Comparison of ENCODE assay signal across 26 cellular contexts in the genomic region with DNA sequence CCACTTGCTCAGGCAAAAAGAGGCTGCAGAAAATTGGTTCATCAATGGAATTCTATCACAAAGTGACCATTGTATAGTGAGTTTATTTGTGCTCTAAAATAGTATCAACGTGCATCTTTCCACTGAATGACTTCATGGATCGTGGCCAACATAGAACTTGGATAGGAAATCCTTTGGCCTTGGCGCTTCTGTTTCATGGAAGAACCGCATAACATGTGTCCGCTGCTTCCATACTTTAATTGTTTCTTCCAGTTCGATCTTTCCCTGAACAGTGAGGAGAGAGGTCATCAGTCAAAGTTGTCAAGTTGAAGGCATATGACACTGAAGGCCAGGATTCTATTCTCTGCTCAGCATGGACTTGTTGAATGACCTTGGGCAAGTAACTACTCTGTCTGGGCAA. TPM values are rescaled to one million over a fixed set of nuclear protein-coding genes. Genes with fewer than 3 reads are reported as not detected.
DNase-seq lines count a peak whose midpoint lies in the region; ATAC-seq and TF ChIP-seq lines count a peak whose summit lies in the region.
"Had no signal": no experiment of that assay in that cellular context is flagged by ENCODE, and none has a peak within 500 bp of the region (broad histone marks: within the 10 kb centered on the region; RNA-seq: fewer than 3 reads in every experiment).

No MANE protein-coding gene starts in this region.

- intact Hi-C loops in activated CD4-positive, alpha-beta T cell treated with anti-CD3 and anti-CD28 coated beads, Interleukin-2, amount 10 ng/mL, durations not matched to agents 24 days and 14 days (cut with micrococcal nuclease) = no loop called here
- intact Hi-C loops in left ventricle myocardium inferior (cut with micrococcal nuclease) (no loop called here), left cardiac atrium (cut with DNase I) (no loop called here), spleen (cut with DNase I; ENCODE audit: low total_unique reads) (no loop called here)

- H3K9me3 ChIP-seq in left ventricle myocardium inferior (replicated peaks) = no peaks in the 10 kb centered on the region
- H3K9me3 ChIP-seq in spleen = no peaks in the 10 kb centered on the region
- H3K9me3 ChIP-seq in gastroesophageal sphincter = no peaks in the 10 kb centered on the region

- no peak overlapping the region for H3K4me3 Mint-ChIP-seq in activated CD4-positive, alpha-beta T cell treated with anti-CD3 and anti-CD28 coated beads, Interleukin-2, amount 10 ng/mL, durations not matched to agents 24 days and 14 days
- H3K4me3 Mint-ChIP-seq: GM23338 had no signal

- peaks cover 56% of the 10 kb centered on the region for H3K36me3 Mint-ChIP-seq in activated CD4-positive, alpha-beta T cell treated with anti-CD3 and anti-CD28 coated beads, Interleukin-2, amount 10 ng/mL, durations not matched to agents 24 days and 14 days (ENCODE audit: low read depth)

- H3K4me1 ChIP-seq in left ventricle myocardium inferior = peaks cover 88% of the 10 kb centered on the region
- H3K4me1 ChIP-seq in spleen = peaks cover 15 to 90% (median 61%) of the 10 kb centered on the region in 6 donors
- H3K4me1 ChIP-seq in gastroesophageal sphincter = peaks cover 0 to 76% (median 9%) of the 10 kb centered on the region in 3 donors
- H3K4me1 ChIP-seq: HAP-1 had no signal

- TF ChIP-seq CTCF in left ventricle myocardium inferior (IDR thresholded peaks at IDR 0.05; ENCODE audit: borderline replicate concordance) (no peak), spleen (IDR thresholded peaks at IDR 0.05 in 8 of 11, conservative IDR thresholded peaks at IDR 0.05 in 3 of 11) (no peak), gastroesophageal sphincter (IDR thresholded peaks at IDR 0.05) (no peak)

- H3K4me1 Mint-ChIP-seq in activated CD4-positive, alpha-beta T cell treated with anti-CD3 and anti-CD28 coated beads, Interleukin-2, amount 10 ng/mL, durations not matched to agents 24 days and 14 days = peaks cover 23% of the 10 kb centered on the region

- DNase-seq in activated CD4-positive, alpha-beta T cell treated with anti-CD3 and anti-CD28 coated beads, Interleukin-2, amount 10 ng/mL, durations not matched to agents 24 days and 14 days = peak; percentile 52
- no peak for DNase-seq in activated CD4-positive, alpha-beta T cell treated with anti-CD3 and anti-CD28 coated beads, Interleukin-2, amount 50 U/mL, for 4 hours
- no peak for DNase-seq in left ventricle myocardium inferior
- no peak for DNase-seq in left cardiac atrium
- peak; percentile 43 to 57 for DNase-seq in lung microvascular endothelial cell (ENCODE audit: low read depth in 2 of 2)
- DNase-seq in spleen = no peak
- DNase-seq: 8988T; AML-193; C1 segment of cervical spinal cord; Calu3; CD8-positive, alpha-beta memory T cell; EL; GF-D8; KG1; NCI-H1092 treated with DMSO at 0.1 percent for 48 hours; NCI-H146; NCI-H2029; NCI-H226; NCI-H510A treated with DMSO at 0.1 percent for 48 hours; NCI-H774; NK-92 treated with Interleukin-12 subunit alpha and Interleukin-12 subunit beta, amount 100 ng/mL, for 24 hours had no signal

- H3K27ac ChIP-seq in left ventricle myocardium inferior (replicated peaks) (peak overlapping the region; percentile 63), spleen (peak overlapping the region in 5 of 8 donors; percentile 10 to 58 (median 52)), gastroesophageal sphincter (no peak overlapping the region)

- H3K36me3 ChIP-seq in left ventricle myocardium inferior (peaks cover 64% of the 10 kb centered on the region), spleen (peaks cover 0 to 64% (median 44%) of the 10 kb centered on the region in 6 donors), gastroesophageal sphincter (peaks cover 0 to 61% of the 10 kb centered on the region in 2 donors)

- peak overlapping the region; percentile 36 for H3K27ac Mint-ChIP-seq in activated CD4-positive, alpha-beta T cell treated with anti-CD3 and anti-CD28 coated beads, Interleukin-2, amount 10 ng/mL, durations not matched to agents 24 days and 14 days
- H3K27ac Mint-ChIP-seq: GM23338 had no signal

- no peaks in the 10 kb centered on the region for H3K27me3 Mint-ChIP-seq in activated CD4-positive, alpha-beta T cell treated with anti-CD3 and anti-CD28 coated beads, Interleukin-2, amount 10 ng/mL, durations not matched to agents 24 days and 14 days
- H3K27me3 Mint-ChIP-seq: CD8-positive, alpha-beta memory T cell had no signal

- no peaks in the 10 kb centered on the region for H3K27me3 ChIP-seq in left ventricle myocardium inferior (ENCODE audit: low read depth)
- no peaks in the 10 kb centered on the region for H3K27me3 ChIP-seq in spleen (replicated peaks in 1 of 7)
- H3K27me3 ChIP-seq in gastroesophageal sphincter = no peaks in the 10 kb centered on the region

- H3K4me3 ChIP-seq in left ventricle myocardium inferior (peak overlapping the region; percentile 10), spleen (no peak overlapping the region), gastroesophageal sphincter (no peak overlapping the region)
- H3K4me3 ChIP-seq: GM23338, HAP-1 had no signal

- TF ChIP-seq POLR2A in spleen (IDR thresholded peaks at IDR 0.05) (no peak), gastroesophageal sphincter (IDR thresholded peaks at IDR 0.05) (no peak)

- no peaks in the 10 kb centered on the region for H3K9me3 Mint-ChIP-seq in activated CD4-positive, alpha-beta T cell treated with anti-CD3 and anti-CD28 coated beads, Interleukin-2, amount 10 ng/mL, durations not matched to agents 24 days and 14 days
- H3K9me3 Mint-ChIP-seq: CD8-positive, alpha-beta memory T cell had no signal

- WGBS in spleen, 5 donors = 62 to 80% (median 70%) methylated on average over 6 of the region's 6 CpGs
- 53 to 60% methylated on average over 6 of the region's 6 CpGs for WGBS in gastroesophageal sphincter (ENCODE audit: low coverage in 1 of 2), 2 donors

- ATAC-seq in left cardiac atrium = no peak
- ATAC-seq in gastroesophageal sphincter = no peak
- ATAC-seq in HG02840 (IDR thresholded peaks at IDR 0.05; ENCODE audit: low FRiP score, unreplicated experiment) = no peak
- ATAC-seq: GM23338 had no signal

- TF ChIP-seq EP300 in gastroesophageal sphincter (IDR thresholded peaks at IDR 0.05) = no peak

RNA-seq across cellular contexts. Expression of gene NDUFA6, which starts 4.5 kb away (rescaled TPM):
- 77.7 and 87.8 TPM in 2 replicates for total RNA-seq in activated CD4-positive, alpha-beta T cell treated with anti-CD3 and anti-CD28 coated beads, Interleukin-2, amount 10 ng/mL, durations not matched to agents 24 days and 14 days
- total RNA-seq in left ventricle myocardium inferior = 270 TPM
- total RNA-seq in left cardiac atrium = 100 to 1,000 TPM; 224 to 247 TPM
- 47.9 and 48.2 TPM in 2 replicates for total RNA-seq in lung microvascular endothelial cell
- total RNA-seq in spleen = 10 to 100 TPM; 31.1 to 44.9 (median 36.8) TPM
- polyA plus RNA-seq in spleen = 10 to 100 TPM; 50.2 to 73.8 (median 64.2) TPM
- 100 to 1,000 TPM in 1 of 4 donors, 10 to 100 TPM in 3; 59.8 to 102 (median 89.9) TPM for total RNA-seq in gastroesophageal sphincter

RNA-seq across cellular contexts. Expression of gene SMDT1, which starts 6.6 kb away (rescaled TPM):
- 54.4 and 58.7 TPM in 2 replicates for total RNA-seq in activated CD4-positive, alpha-beta T cell treated with anti-CD3 and anti-CD28 coated beads, Interleukin-2, amount 10 ng/mL, durations not matched to agents 24 days and 14 days
- 153 TPM for total RNA-seq in left ventricle myocardium inferior
- 100 to 1,000 TPM; 119 to 151 TPM for total RNA-seq in left cardiac atrium
- total RNA-seq in lung microvascular endothelial cell = 7.6 and 8.1 TPM in 2 replicates
- 10 to 100 TPM; 13.6 to 91.4 (median 69.6) TPM for total RNA-seq in spleen
- polyA plus RNA-seq in spleen = 100 to 1,000 TPM in 1 of 3 donors, 10 to 100 TPM in 2; 79.9 to 171 (median 90.7) TPM
- 10 to 100 TPM in 3 of 4 donors, 1 to 10 TPM in 1; 8.6 to 22.4 (median 19.4) TPM for total RNA-seq in gastroesophageal sphincter

RNA-seq across cellular contexts. Expression of gene PHETA2, which starts 12.0 kb away (rescaled TPM):
- 5.0 and 6.2 TPM in 2 replicates for total RNA-seq in activated CD4-positive, alpha-beta T cell treated with anti-CD3 and anti-CD28 coated beads, Interleukin-2, amount 10 ng/mL, durations not matched to agents 24 days and 14 days
- 3.4 TPM for total RNA-seq in left ventricle myocardium inferior
- total RNA-seq in left cardiac atrium = 10 to 100 TPM in 1 of 2 donors, 1 to 10 TPM in 1; 8.7 to 11.3 TPM
- 17.0 and 22.8 TPM in 2 replicates for total RNA-seq in lung microvascular endothelial cell
- total RNA-seq in spleen = 10 to 100 TPM in 3 of 7 donors, 1 to 10 TPM in 4; 6.8 to 11.5 (median 9.6) TPM
- polyA plus RNA-seq in spleen = 1 to 10 TPM; 3.1 to 5.5 (median 4.3) TPM
- 10 to 100 TPM; 19.1 to 32.1 (median 21.1) TPM for total RNA-seq in gastroesophageal sphincter
- total RNA-seq: HT1080 had no signal

RNA-seq across cellular contexts. Expression of gene NAGA, which starts 15.4 kb away (rescaled TPM):
- total RNA-seq in activated CD4-positive, alpha-beta T cell treated with anti-CD3 and anti-CD28 coated beads, Interleukin-2, amount 10 ng/mL, durations not matched to agents 24 days and 14 days = 28.2 and 29.9 TPM in 2 replicates
- total RNA-seq in left ventricle myocardium inferior (11.7 TPM), left cardiac atrium (10 to 100 TPM; 16.7 to 21.1 TPM), lung microvascular endothelial cell (12.3 and 19.0 TPM in 2 replicates), spleen (10 to 100 TPM; 20.2 to 60.2 (median 34.1) TPM), gastroesophageal sphincter (10 to 100 TPM; 21.9 to 35.0 (median 33.0) TPM)
- 1 to 10 TPM; 7.0 to 7.4 (median 7.1) TPM for polyA plus RNA-seq in spleen

RNA-seq across cellular contexts. Expression of gene CYP2D6, which starts 44.6 kb away (rescaled TPM):
- 3.8 and 4.5 TPM in 2 replicates for total RNA-seq in activated CD4-positive, alpha-beta T cell treated with anti-CD3 and anti-CD28 coated beads, Interleukin-2, amount 10 ng/mL, durations not matched to agents 24 days and 14 days
- total RNA-seq in left ventricle myocardium inferior (0.16 TPM), left cardiac atrium (under 1 TPM; 0.31 to 0.59 TPM), lung microvascular endothelial cell (under 0.01 and 0.20 TPM in 2 replicates), spleen (1 to 10 TPM; 1.2 to 3.6 (median 2.1) TPM), gastroesophageal sphincter (1 to 10 TPM in 1 of 4 donors, under 1 TPM in 2, not detected in 1; 0.23 to 2.3 (median 0.40) TPM)
- 1 to 10 TPM; 2.4 to 3.5 (median 3.0) TPM for polyA plus RNA-seq in spleen

Comparison
In these comparisons a context has a peak if more than half of its experiments do, and no peak if none do; other contexts are left out.
1. DNase-seq: peak in activated CD4-positive, alpha-beta T cell treated with anti-CD3 and anti-CD28 coated beads, Interleukin-2, amount 10 ng/mL, durations not matched to agents 24 days and 14 days (single experiment) and lung microvascular endothelial cell (2 of 2); none in activated CD4-positive, alpha-beta T cell treated with anti-CD3 and anti-CD28 coated beads, Interleukin-2, amount 50 U/mL, for 4 hours (0 of 2), left ventricle myocardium inferior (single experiment), left cardiac atrium (single experiment) and spleen (single experiment).
2. H3K27ac ChIP-seq: peak in left ventricle myocardium inferior (single experiment) and spleen (5 of 8); none in gastroesophageal sphincter (0 of 4).